In the genomic region with DNA sequence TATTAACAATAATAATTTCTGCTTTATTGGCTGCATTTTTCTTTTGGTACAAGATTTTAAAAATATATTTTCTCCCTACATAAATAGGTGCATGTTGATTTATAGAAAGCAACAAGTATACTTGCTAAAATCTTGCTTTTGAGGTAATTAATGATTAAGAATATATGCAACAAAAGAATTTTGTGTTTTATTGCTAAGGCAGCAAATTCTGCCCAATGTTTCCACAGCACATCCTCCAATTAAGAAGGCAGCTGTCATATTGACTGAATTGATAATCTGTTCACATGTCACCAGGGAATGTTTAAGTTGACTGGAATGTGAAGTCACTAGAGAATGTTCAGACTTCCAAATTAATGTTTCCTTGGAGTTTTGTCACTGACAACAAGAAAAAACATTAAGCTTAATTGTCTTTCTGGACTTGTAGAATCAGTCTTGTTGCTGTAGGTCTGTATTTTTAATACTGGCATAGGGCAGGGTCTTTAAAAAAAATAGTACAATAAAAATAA, we compare ENCODE assay signal across 24 cellular contexts.
A peak's percentile ranks its signal among the peaks of the same experiment; 100 is the strongest.
DNase-seq lines count a peak whose midpoint lies in the region; ATAC-seq, FAIRE-seq and TF ChIP-seq lines count a peak whose summit lies in the region.
"Had no signal": no experiment of that assay in that cellular context is flagged by ENCODE, and none has a peak within 500 bp of the region (broad histone marks: within the 10 kb centered on the region; RNA-seq: fewer than 3 reads in every experiment).

No MANE protein-coding gene starts in this region.

- TF ChIP-seq CTCF in A549 (IDR thresholded peaks at IDR 0.05) (no peak), neural cell (IDR thresholded peaks at IDR 0.05; ENCODE audit: poor library complexity, severe bottlenecking) (no peak)

- DNase-seq in NCI-H2171 treated with DMSO at 0.1 percent for 48 hours (lab: John Stamatoyannopoulos, UW) (peak; percentile 9), NCI-H2171 (lab: John Stamatoyannopoulos, UW) (no peak), A549 (ENCODE audit: low read depth in 1 of 2, low spot score in 1 of 2) (no peak), anterior cingulate cortex (lab: John Stamatoyannopoulos, UW) (no peak)
- DNase-seq: ACHN; AML-193; BE2C; CD4-positive, alpha-beta T cell; CD8-positive, alpha-beta memory T cell; DMS 273 treated with DMSO at 0.1 percent for 48 hours; DMS79; EL; GF-D8; H9 had no signal

- no peak for TF ChIP-seq POLR2A in A549 (IDR thresholded peaks at IDR 0.05; ENCODE audit: low read length)

- FAIRE-seq in A549 (lab: Jason Lieb, UNC): no peak
- FAIRE-seq: A204.1, D721Med, GM12891, GM18507 had no signal

- no peak overlapping the region for H3K9ac ChIP-seq in neural cell (ENCODE audit: low read length)
- H3K9ac ChIP-seq: BLaER1 treated with 17β-estradiol and CSF1 and Interleukin-3, amounts not matched to agents 10 nM and 100 nM had no signal

- H3K4me3 ChIP-seq in A549 (no peak overlapping the region), neural cell (ENCODE audit: low read length) (no peak overlapping the region)
- H3K4me3 ChIP-seq: BLaER1 treated with 17β-estradiol and CSF1 and Interleukin-3, amounts not matched to agents 10 nM and 100 nM; GM23338 had no signal

- H4K20me1 ChIP-seq in neural cell (ENCODE audit: insufficient read depth): no peaks in the 10 kb centered on the region
- H4K20me1 ChIP-seq: BLaER1 treated with 17β-estradiol and CSF1 and Interleukin-3, amounts not matched to agents 10 nM and 100 nM had no signal

- H3K4me2 ChIP-seq in A549 (no peak overlapping the region), neural cell (ENCODE audit: low read length) (no peak overlapping the region)
- H3K4me2 ChIP-seq: BLaER1 treated with 17β-estradiol and CSF1 and Interleukin-3, amounts not matched to agents 10 nM and 100 nM; GM23338 had no signal

- TF ChIP-seq EP300 in A549 (IDR thresholded peaks at IDR 0.05) (no peak), neural cell (conservative IDR thresholded peaks at IDR 0.05; ENCODE audit: poor library complexity, severe bottlenecking) (peak; percentile 59)

- H3K79me2 ChIP-seq in neural cell (replicated peaks; ENCODE audit: insufficient read depth, low read length): no peaks in the 10 kb centered on the region

- ATAC-seq in A549 (no peak), HG03521 (IDR thresholded peaks at IDR 0.05; ENCODE audit: unreplicated experiment) (no peak)
- ATAC-seq: GM23338, HCT116 had no signal

- H3K36me3 ChIP-seq in neural cell (ENCODE audit: insufficient read depth, low read length): no peaks in the 10 kb centered on the region
- H3K36me3 ChIP-seq: BE2C; BLaER1 treated with 17β-estradiol and CSF1 and Interleukin-3, amounts not matched to agents 10 nM and 100 nM had no signal

- POLR2A ChIA-PET in A549 (lab: Yijun Ruan, JAX): no interaction called here

- H3F3A ChIP-seq in neural cell (ENCODE audit: insufficient read depth, low read length, poor library complexity, severe bottlenecking): no peaks in the 10 kb centered on the region

- no peaks in the 10 kb centered on the region for H3K9me2 ChIP-seq in neural cell (ENCODE audit: insufficient read depth, low read length)

- H3K9me3 ChIP-seq in A549 (peaks cover 3% of the 10 kb centered on the region; the same call in 1 of the 3 replicates), neural cell (ENCODE audit: low read length) (no peaks in the 10 kb centered on the region)
- H3K9me3 ChIP-seq: BE2C; BLaER1 treated with 17β-estradiol and CSF1 and Interleukin-3, amounts not matched to agents 10 nM and 100 nM had no signal

- TF ChIP-seq RAD21 in A549 (conservative IDR thresholded peaks at IDR 0.05 in 1 of 2, IDR thresholded peaks at IDR 0.05 in 1 of 2) (no peak), neural cell (conservative IDR thresholded peaks at IDR 0.05) (no peak)

- H3K27ac ChIP-seq in A549 (no peak overlapping the region), neural cell (ENCODE audit: low read length) (no peak overlapping the region)
- H3K27ac ChIP-seq: 22Rv1; BLaER1 treated with 17β-estradiol and CSF1 and Interleukin-3, amounts not matched to agents 10 nM and 100 nM had no signal

- H2AFZ ChIP-seq in neural cell (ENCODE audit: low read depth, low read length): no peak overlapping the region
- H2AFZ ChIP-seq: GM23338 had no signal

- CTCF ChIA-PET in A549 (lab: Yijun Ruan, JAX): no interaction called here

- no peaks in the 10 kb centered on the region for H3K4me1 ChIP-seq in A549
- H3K4me1 ChIP-seq: BE2C; BLaER1 treated with 17β-estradiol and CSF1 and Interleukin-3, amounts not matched to agents 10 nM and 100 nM had no signal

- no peaks in the 10 kb centered on the region for H3K27me3 ChIP-seq in neural cell (ENCODE audit: insufficient read depth, low read depth, low read length)
- H3K27me3 ChIP-seq: BE2C; BLaER1 treated with 17β-estradiol and CSF1 and Interleukin-3, amounts not matched to agents 10 nM and 100 nM had no signal

TF ChIP-seq in A549, 52 proteins besides CTCF, POLR2A, EP300 and RAD21:
- TF ChIP-seq, protein P1, sequence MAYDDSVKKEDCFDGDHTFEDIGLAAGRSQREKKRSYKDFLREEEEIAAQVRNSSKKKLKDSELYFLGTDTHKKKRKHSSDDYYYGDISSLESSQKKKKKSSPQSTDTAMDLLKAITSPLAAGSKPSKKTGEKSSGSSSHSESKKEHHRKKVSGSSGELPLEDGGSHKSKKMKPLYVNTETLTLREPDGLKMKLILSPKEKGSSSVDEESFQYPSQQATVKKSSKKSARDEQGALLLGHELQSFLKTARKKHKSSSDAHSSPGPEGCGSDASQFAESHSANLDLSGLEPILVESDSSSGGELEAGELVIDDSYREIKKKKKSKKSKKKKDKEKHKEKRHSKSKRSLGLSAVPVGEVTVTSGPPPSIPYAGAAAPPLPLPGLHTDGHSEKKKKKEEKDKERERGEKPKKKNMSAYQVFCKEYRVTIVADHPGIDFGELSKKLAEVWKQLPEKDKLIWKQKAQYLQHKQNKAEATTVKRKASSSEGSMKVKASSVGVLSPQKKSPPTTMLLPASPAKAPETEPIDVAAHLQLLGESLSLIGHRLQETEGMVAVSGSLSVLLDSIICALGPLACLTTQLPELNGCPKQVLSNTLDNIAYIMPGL (CRISPR knock-in tag; IDR thresholded peaks at IDR 0.05; ENCODE audit: borderline replicate concordance): no peak
- no peak for TF ChIP-seq EHF (CRISPR knock-in tag; IDR thresholded peaks at IDR 0.05)
- no peak for TF ChIP-seq HEYL (CRISPR knock-in tag; IDR thresholded peaks at IDR 0.05)
- no peak for TF ChIP-seq RNF2 (IDR thresholded peaks at IDR 0.05; ENCODE audit: borderline replicate concordance, low read depth)
- TF ChIP-seq MAFK (IDR thresholded peaks at IDR 0.05; ENCODE audit: partially characterized antibody): peak; percentile 40
- no peak for TF ChIP-seq ZNF302 (CRISPR knock-in tag; IDR thresholded peaks at IDR 0.05)
TF ChIP-seq in A549: peak in this region for 1.

TF ChIP-seq in neural cell, 6 proteins besides CTCF, POLR2A, EP300 and RAD21:
- no peak for TF ChIP-seq SMC3 (conservative IDR thresholded peaks at IDR 0.05; ENCODE audit: poor library complexity)
- TF ChIP-seq POLR2AphosphoS5 (IDR thresholded peaks at IDR 0.05): peak; percentile 21
- TF ChIP-seq TAF1 (IDR thresholded peaks at IDR 0.05; ENCODE audit: low read depth): no peak
- TF ChIP-seq, protein P2, sequence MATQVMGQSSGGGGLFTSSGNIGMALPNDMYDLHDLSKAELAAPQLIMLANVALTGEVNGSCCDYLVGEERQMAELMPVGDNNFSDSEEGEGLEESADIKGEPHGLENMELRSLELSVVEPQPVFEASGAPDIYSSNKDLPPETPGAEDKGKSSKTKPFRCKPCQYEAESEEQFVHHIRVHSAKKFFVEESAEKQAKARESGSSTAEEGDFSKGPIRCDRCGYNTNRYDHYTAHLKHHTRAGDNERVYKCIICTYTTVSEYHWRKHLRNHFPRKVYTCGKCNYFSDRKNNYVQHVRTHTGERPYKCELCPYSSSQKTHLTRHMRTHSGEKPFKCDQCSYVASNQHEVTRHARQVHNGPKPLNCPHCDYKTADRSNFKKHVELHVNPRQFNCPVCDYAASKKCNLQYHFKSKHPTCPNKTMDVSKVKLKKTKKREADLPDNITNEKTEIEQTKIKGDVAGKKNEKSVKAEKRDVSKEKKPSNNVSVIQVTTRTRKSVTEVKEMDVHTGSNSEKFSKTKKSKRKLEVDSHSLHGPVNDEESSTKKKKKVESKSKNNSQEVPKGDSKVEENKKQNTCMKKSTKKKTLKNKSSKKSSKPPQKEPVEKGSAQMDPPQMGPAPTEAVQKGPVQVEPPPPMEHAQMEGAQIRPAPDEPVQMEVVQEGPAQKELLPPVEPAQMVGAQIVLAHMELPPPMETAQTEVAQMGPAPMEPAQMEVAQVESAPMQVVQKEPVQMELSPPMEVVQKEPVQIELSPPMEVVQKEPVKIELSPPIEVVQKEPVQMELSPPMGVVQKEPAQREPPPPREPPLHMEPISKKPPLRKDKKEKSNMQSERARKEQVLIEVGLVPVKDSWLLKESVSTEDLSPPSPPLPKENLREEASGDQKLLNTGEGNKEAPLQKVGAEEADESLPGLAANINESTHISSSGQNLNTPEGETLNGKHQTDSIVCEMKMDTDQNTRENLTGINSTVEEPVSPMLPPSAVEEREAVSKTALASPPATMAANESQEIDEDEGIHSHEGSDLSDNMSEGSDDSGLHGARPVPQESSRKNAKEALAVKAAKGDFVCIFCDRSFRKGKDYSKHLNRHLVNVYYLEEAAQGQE (IDR thresholded peaks at IDR 0.05; ENCODE audit: borderline replicate concordance): no peak
